8 cellular contexts compared by ENCODE assay signal in genomic region chr16:1414532-1415265, GRCh38. TPM values are rescaled to one million over a fixed set of nuclear protein-coding genes. Genes with fewer than 3 reads are reported as not detected.
DNase-seq lines count a peak whose midpoint lies in the region; ATAC-seq, FAIRE-seq and TF ChIP-seq lines count a peak whose summit lies in the region.

A gene with protein sequence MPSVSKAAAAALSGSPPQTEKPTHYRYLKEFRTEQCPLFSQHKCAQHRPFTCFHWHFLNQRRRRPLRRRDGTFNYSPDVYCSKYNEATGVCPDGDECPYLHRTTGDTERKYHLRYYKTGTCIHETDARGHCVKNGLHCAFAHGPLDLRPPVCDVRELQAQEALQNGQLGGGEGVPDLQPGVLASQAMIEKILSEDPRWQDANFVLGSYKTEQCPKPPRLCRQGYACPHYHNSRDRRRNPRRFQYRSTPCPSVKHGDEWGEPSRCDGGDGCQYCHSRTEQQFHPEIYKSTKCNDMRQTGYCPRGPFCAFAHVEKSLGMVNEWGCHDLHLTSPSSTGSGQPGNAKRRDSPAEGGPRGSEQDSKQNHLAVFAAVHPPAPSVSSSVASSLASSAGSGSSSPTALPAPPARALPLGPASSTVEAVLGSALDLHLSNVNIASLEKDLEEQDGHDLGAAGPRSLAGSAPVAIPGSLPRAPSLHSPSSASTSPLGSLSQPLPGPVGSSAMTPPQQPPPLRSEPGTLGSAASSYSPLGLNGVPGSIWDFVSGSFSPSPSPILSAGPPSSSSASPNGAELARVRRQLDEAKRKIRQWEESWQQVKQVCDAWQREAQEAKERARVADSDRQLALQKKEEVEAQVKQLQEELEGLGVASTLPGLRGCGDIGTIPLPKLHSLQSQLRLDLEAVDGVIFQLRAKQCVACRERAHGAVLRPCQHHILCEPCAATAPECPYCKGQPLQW (minus strand): TSS chr16:1414704. CDS start chr16:1414691, 13 bp downstream.

- no peak for TF ChIP-seq CTCF in D721Med (IDR thresholded peaks at IDR 0.05; ENCODE audit: insufficient read depth, missing control alignments)
- TF ChIP-seq CTCF in lower lobe of right lung (IDR thresholded peaks at IDR 0.05) = no peak

- CTCF ChIA-PET in activated CD4-positive, alpha-beta memory T cell treated with anti-CD3 and anti-CD28 coated beads, Interleukin-2, amount 10 ng/mL, durations not matched to agents 7 days and 5 days (lab: Charles Lee) = no interaction called here

- H3K9me3 ChIP-seq in duodenal mucosa (ENCODE audit: control insufficient read depth in 1 of 2, low read length in 2 of 2) (no peaks in the 10 kb centered on the region), lower lobe of right lung (no peaks in the 10 kb centered on the region)

- FAIRE-seq in D721Med (lab: Jason Lieb, UNC) (no peak), H54 (lab: Jason Lieb, UNC) (no peak)

- peak within 1 kb of the TSS; percentile 82 for H3K4me3 Mint-ChIP-seq in activated CD4-positive, alpha-beta memory T cell treated with anti-CD3 and anti-CD28 coated beads, Interleukin-2, amount 10 ng/mL, durations not matched to agents 7 days and 5 days

- TF ChIP-seq POLR2A in H54 (IDR thresholded peaks at IDR 0.05; ENCODE audit: low read depth, low read length) = no peak

- H3K27me3 Mint-ChIP-seq in activated CD4-positive, alpha-beta memory T cell treated with anti-CD3 and anti-CD28 coated beads, Interleukin-2, amount 10 ng/mL, durations not matched to agents 7 days and 5 days = no peaks in the 10 kb centered on the region

- H3K4me1 Mint-ChIP-seq in activated CD4-positive, alpha-beta memory T cell treated with anti-CD3 and anti-CD28 coated beads, Interleukin-2, amount 10 ng/mL, durations not matched to agents 7 days and 5 days = peaks cover 29% of the 10 kb centered on the region

- POLR2A ChIA-PET in activated CD4-positive, alpha-beta memory T cell treated with anti-CD3 and anti-CD28 coated beads, Interleukin-2, amount 10 ng/mL, durations not matched to agents 7 days and 5 days (lab: Charles Lee) = interaction anchor here (0.6 to 1.2 kb wide), 3 partner anchors 14 to 51 kb away, joined by 3 read pairs; no protein-coding TSS in a partner anchor

- intact Hi-C loops in lower lobe of right lung (cut with DNase I) = no loop called here

- peak within 1 kb of the TSS; percentile 66 to 74 for H3K9ac ChIP-seq in duodenal mucosa (ENCODE audit: low read depth in 1 of 2, low read length in 2 of 2)

- H3K27me3 ChIP-seq in duodenal mucosa (ENCODE audit: control insufficient read depth in 1 of 2, insufficient read depth in 2 of 2, low read length in 2 of 2) (no peaks in the 10 kb centered on the region), lower lobe of right lung (ENCODE audit: low read depth) (no peaks in the 10 kb centered on the region)

- H3K36me3 ChIP-seq in duodenal mucosa (ENCODE audit: control insufficient read depth in 1 of 2, insufficient read depth in 2 of 2, low read length in 2 of 2) (peaks cover 5 to 7% of the 10 kb centered on the region in 2 donors), lower lobe of right lung (peaks cover 34% of the 10 kb centered on the region)

- H3K9me3 Mint-ChIP-seq in activated CD4-positive, alpha-beta memory T cell treated with anti-CD3 and anti-CD28 coated beads, Interleukin-2, amount 10 ng/mL, durations not matched to agents 7 days and 5 days = no peaks in the 10 kb centered on the region

- ATAC-seq in lower lobe of right lung (peak; percentile 69 to 73), GM19463 (IDR thresholded peaks at IDR 0.05; ENCODE audit: unreplicated experiment) (no peak)

- peak within 1 kb of the TSS; percentile 66 for H3K27ac ChIP-seq in duodenal mucosa (ENCODE audit: low read depth, low read length)
- H3K27ac ChIP-seq in lower lobe of right lung = peak within 1 kb of the TSS; percentile 89

- peak within 1 kb of the TSS; percentile 81 for H3K27ac Mint-ChIP-seq in activated CD4-positive, alpha-beta memory T cell treated with anti-CD3 and anti-CD28 coated beads, Interleukin-2, amount 10 ng/mL, durations not matched to agents 7 days and 5 days

- DNase-seq in D721Med (ENCODE audit: insufficient read length, low spot score) (peak; percentile 78), H54 (ENCODE audit: insufficient read length, low spot score) (peak; percentile 74), NCI-H2171 (lab: John Stamatoyannopoulos, UW) (peak; percentile 39), lower lobe of right lung (peak; percentile 89)
- peak; percentile 88 for DNase-seq in activated CD4-positive, alpha-beta memory T cell treated with anti-CD3 and anti-CD28 coated beads, Interleukin-2, amount 10 ng/mL, durations not matched to agents 7 days and 5 days
- DNase-seq in stimulated activated CD4-positive, alpha-beta T cell treated with anti-CD3 and anti-CD28 coated beads, TNF-alpha, amount 100 ng/mL, for 1 hour (ENCODE audit: low read depth in 3 of 3, low spot score in 1 of 3) = peak; percentile 60 to 76 (median 75)

- H3K4me3 ChIP-seq in duodenal mucosa (ENCODE audit: low read depth in 1 of 2, low read length in 2 of 2) = peak within 1 kb of the TSS; percentile 76 to 88
- peak within 1 kb of the TSS; percentile 84 for H3K4me3 ChIP-seq in lower lobe of right lung

- peaks cover 6% of the 10 kb centered on the region for H3K36me3 Mint-ChIP-seq in activated CD4-positive, alpha-beta memory T cell treated with anti-CD3 and anti-CD28 coated beads, Interleukin-2, amount 10 ng/mL, durations not matched to agents 7 days and 5 days (ENCODE audit: low read depth)

- peaks cover under 1 to 4% of the 10 kb centered on the region in 2 donors for H3K4me1 ChIP-seq in duodenal mucosa (ENCODE audit: control insufficient read depth in 1 of 2, insufficient read depth in 2 of 2, low read length in 2 of 2)
- H3K4me1 ChIP-seq in lower lobe of right lung = peaks cover 29% of the 10 kb centered on the region

RNA-seq across cellular contexts. Expression of the gene that starts here (rescaled TPM):
- total RNA-seq in activated CD4-positive, alpha-beta memory T cell treated with anti-CD3 and anti-CD28 coated beads, Interleukin-2, amount 10 ng/mL, durations not matched to agents 7 days and 5 days = 10 to 100 TPM; 40.0 to 43.7 TPM
- total RNA-seq in lower lobe of right lung = 23.1 TPM

Comparison
In these comparisons a context has a peak if more than half of its experiments do, and no peak if none do; other contexts are left out.
1. DNase-seq: peak in every context shown above with its lines; median percentile 89 in lower lobe of right lung; 88 in activated CD4-positive, alpha-beta memory T cell treated with anti-CD3 and anti-CD28 coated beads, Interleukin-2, amount 10 ng/mL, durations not matched to agents 7 days and 5 days; 78 in D721Med; 75 in stimulated activated CD4-positive, alpha-beta T cell treated with anti-CD3 and anti-CD28 coated beads, TNF-alpha, amount 100 ng/mL, for 1 hour; 74 in H54; 39 in NCI-H2171.